ENCODE assay signal across 11 cellular contexts in genomic region chr14:20428010-20428365, GRCh38. TPM values are rescaled to one million over a fixed set of nuclear protein-coding genes. Genes with fewer than 3 reads are reported as not detected.
A peak's percentile ranks its signal among the peaks of the same experiment; 100 is the strongest.
DNase-seq lines count a peak whose midpoint lies in the region; ATAC-seq and TF ChIP-seq lines count a peak whose summit lies in the region.
"Had no signal": no experiment of that assay in that cellular context is flagged by ENCODE, and none has a peak within 500 bp of the region (broad histone marks: within the 10 kb centered on the region; RNA-seq: fewer than 3 reads in every experiment).

No MANE protein-coding gene starts in this region.

- intact Hi-C loops in CD8-positive, alpha-beta T cell (cut with DNase I, micrococcal nuclease), result no loop called here
- intact Hi-C loops in dendritic cell treated with granulocyte-macrophage colony-stimulating factor and Interleukin-4, amounts not matched to agents 40 ng/mL and 50 ng/mL, for 4 days (cut with micrococcal nuclease), result no loop called here
- intact Hi-C loops in lower leg skin (cut with DNase I; ENCODE audit: low total_unique reads), result no loop called here

- no peak overlapping the region for H3K4me3 ChIP-seq in CD8-positive, alpha-beta T cell (ENCODE audit: low read depth, low read length)
- H3K4me3 ChIP-seq in lower leg skin (ENCODE audit: low read depth, poor library complexity, severe bottlenecking), result no peak overlapping the region
- H3K4me3 ChIP-seq: gastroesophageal sphincter, MG63 had no signal

- H3K9me3 ChIP-seq in CD8-positive, alpha-beta T cell (ENCODE audit: low read length), result no peaks in the 10 kb centered on the region
- H3K9me3 ChIP-seq: gastroesophageal sphincter, MG63 had no signal

- no peak overlapping the region for H3K27ac ChIP-seq in CD8-positive, alpha-beta T cell (ENCODE audit: low read depth, low read length)

- peak overlapping the region; percentile 62 for H3K4me3 Mint-ChIP-seq in CD8-positive, alpha-beta T cell
- H3K4me3 Mint-ChIP-seq in dendritic cell treated with granulocyte-macrophage colony-stimulating factor and Interleukin-4, amounts not matched to agents 40 ng/mL and 50 ng/mL, for 4 days, result peak overlapping the region; percentile 63

- H3K36me3 ChIP-seq in CD8-positive, alpha-beta T cell (ENCODE audit: insufficient read depth, low read length), result no peaks in the 10 kb centered on the region
- H3K36me3 ChIP-seq: gastroesophageal sphincter, MG63 had no signal

- CTCF ChIA-PET in CD8-positive, alpha-beta T cell (lab: Charles Lee), result interaction anchor here (1.0 to 1.8 kb wide), 2 partner anchors 13 to 17 kb away, joined by 4 to 9 read pairs; no protein-coding TSS in a partner anchor

- peaks cover 34% of the 10 kb centered on the region for H3K4me1 ChIP-seq in CD8-positive, alpha-beta T cell (ENCODE audit: insufficient read depth, low read length)

- H3K9me3 Mint-ChIP-seq in CD8-positive, alpha-beta T cell, result no peaks in the 10 kb centered on the region
- no peaks in the 10 kb centered on the region for H3K9me3 Mint-ChIP-seq in dendritic cell treated with granulocyte-macrophage colony-stimulating factor and Interleukin-4, amounts not matched to agents 40 ng/mL and 50 ng/mL, for 4 days

- H3K27ac Mint-ChIP-seq in CD8-positive, alpha-beta T cell, result peak overlapping the region; percentile 89
- H3K27ac Mint-ChIP-seq in dendritic cell treated with granulocyte-macrophage colony-stimulating factor and Interleukin-4, amounts not matched to agents 40 ng/mL and 50 ng/mL, for 4 days, result peak overlapping the region; percentile 81

- no peaks in the 10 kb centered on the region for H3K27me3 ChIP-seq in CD8-positive, alpha-beta T cell (ENCODE audit: insufficient read depth, low read length)
- H3K27me3 ChIP-seq: gastroesophageal sphincter, MG63 had no signal

- no peak for ATAC-seq in CD8-positive, alpha-beta T cell
- ATAC-seq in GM19438 (IDR thresholded peaks at IDR 0.05; ENCODE audit: low read depth, unreplicated experiment) (peak; percentile 38), HG03342 (IDR thresholded peaks at IDR 0.05; ENCODE audit: unreplicated experiment) (peak; percentile 12)

- in situ Hi-C loops in GM13977 (cut with MboI; ENCODE audit: low pct_unique_long_range_greater_than_20kb, low sequenced_read_pairs, unreplicated experiment), result no loop called here

- WGBS in lower leg skin, 2 donors, result 77 to 79% methylated on average over 5 of the region's 5 CpGs

- no peaks in the 10 kb centered on the region for H3K27me3 Mint-ChIP-seq in CD8-positive, alpha-beta T cell (ENCODE audit: low read depth)
- H3K27me3 Mint-ChIP-seq in dendritic cell treated with granulocyte-macrophage colony-stimulating factor and Interleukin-4, amounts not matched to agents 40 ng/mL and 50 ng/mL, for 4 days, result no peaks in the 10 kb centered on the region

- DNase-seq in CD8-positive, alpha-beta T cell, result no peak
- DNase-seq in lower leg skin (ENCODE audit: low spot score in 2 of 2), result no peak
- DNase-seq in NCI-H1092 (lab: John Stamatoyannopoulos, UW), result no peak
- DNase-seq in GM13977 (ENCODE audit: low spot score), result no peak
- DNase-seq in kidney glomerular epithelial cell (lab: John Stamatoyannopoulos, UW), result no peak
- DNase-seq: DMS79 treated with DMSO at 0.1 percent for 48 hours, MG63 had no signal

- no peak for TF ChIP-seq POLR2A in lower leg skin (IDR thresholded peaks at IDR 0.05)

- TF ChIP-seq CTCF in CD8-positive, alpha-beta T cell (IDR thresholded peaks at IDR 0.05), result no peak
- TF ChIP-seq CTCF in lower leg skin (IDR thresholded peaks at IDR 0.05) (no peak), GM13977 (IDR thresholded peaks at IDR 0.05; ENCODE audit: extremely low read depth, insufficient read depth, missing control alignments) (no peak)

- peaks cover 42% of the 10 kb centered on the region for H3K4me1 Mint-ChIP-seq in CD8-positive, alpha-beta T cell (ENCODE audit: low read depth)
- H3K4me1 Mint-ChIP-seq in dendritic cell treated with granulocyte-macrophage colony-stimulating factor and Interleukin-4, amounts not matched to agents 40 ng/mL and 50 ng/mL, for 4 days (ENCODE audit: low read depth), result peaks cover 55% of the 10 kb centered on the region

- POLR2A ChIA-PET in CD8-positive, alpha-beta T cell (lab: Charles Lee), result interaction anchor here (0.5 kb wide), 1 partner anchor 80 kb away, joined by 4 read pairs; no protein-coding TSS in a partner anchor

- no peaks in the 10 kb centered on the region for H3K36me3 Mint-ChIP-seq in CD8-positive, alpha-beta T cell
- no peaks in the 10 kb centered on the region for H3K36me3 Mint-ChIP-seq in dendritic cell treated with granulocyte-macrophage colony-stimulating factor and Interleukin-4, amounts not matched to agents 40 ng/mL and 50 ng/mL, for 4 days (ENCODE audit: low read depth)

RNA-seq across cellular contexts. Expression of gene KLHL33, which starts 8.0 kb away (rescaled TPM):
- total RNA-seq in CD8-positive, alpha-beta T cell, result under 1 TPM; 0.11 to 0.19 TPM
- 1 to 10 TPM in 1 of 4 donors, under 1 TPM in 2, not detected in 1; 0.12 to 1.2 (median 0.36) TPM for total RNA-seq in lower leg skin

RNA-seq across cellular contexts. Expression of gene TEP1, which starts 14.7 kb away (rescaled TPM):
- 10 to 100 TPM; 16.9 to 20.2 TPM for total RNA-seq in CD8-positive, alpha-beta T cell
- 10 to 100 TPM; 19.5 to 30.5 (median 23.6) TPM for total RNA-seq in lower leg skin

RNA-seq across cellular contexts. Expression of gene OSGEP, which starts 26.6 kb away (rescaled TPM):
- total RNA-seq in CD8-positive, alpha-beta T cell, result 10 to 100 TPM; 40.7 to 47.4 TPM
- total RNA-seq in lower leg skin, result 10 to 100 TPM; 13.8 to 54.5 (median 35.8) TPM

RNA-seq across cellular contexts. Expression of gene APEX1, which starts 27.0 kb away (rescaled TPM):
- 100 to 1,000 TPM; 120 to 123 TPM for total RNA-seq in CD8-positive, alpha-beta T cell
- 100 to 1,000 TPM; 107 to 217 (median 119) TPM for total RNA-seq in lower leg skin

RNA-seq across cellular contexts. Expression of gene PIP4P1, which starts 33.2 kb away (rescaled TPM):
- 100 to 1,000 TPM in 1 of 2 experiments, 10 to 100 TPM in 1; 87.7 to 105 TPM for total RNA-seq in CD8-positive, alpha-beta T cell
- total RNA-seq in lower leg skin, result 10 to 100 TPM; 26.0 to 34.6 (median 27.6) TPM
